ENCODE assay signal across 1 cellular context in the genomic region with DNA sequence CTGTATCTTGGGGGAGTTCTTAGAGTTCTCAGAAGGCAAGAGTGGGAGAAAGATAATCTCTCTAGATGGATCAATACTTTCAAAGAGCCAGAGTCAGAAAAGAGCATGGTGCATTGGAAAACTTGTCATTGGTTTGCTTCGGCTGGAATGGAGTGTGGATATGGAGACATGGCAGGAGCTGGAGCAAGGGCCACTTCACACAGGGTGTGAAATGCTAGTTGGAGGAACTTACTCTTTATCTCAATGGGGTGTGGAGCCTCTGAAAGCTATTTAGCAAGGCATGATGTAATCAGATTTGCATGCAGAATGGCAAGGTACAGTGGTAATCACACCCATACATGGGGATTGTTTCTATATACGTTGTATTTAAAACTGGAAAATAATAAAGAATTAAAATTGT.
TF ChIP-seq lines count a peak whose summit lies in the region.

No MANE protein-coding gene starts in this region.

TF ChIP-seq in H1, 55 proteins besides CTCF, POLR2A, EP300 and RAD21:
- TF ChIP-seq GABPA (IDR thresholded peaks at IDR 0.05; ENCODE audit: borderline replicate concordance, insufficient read depth, low read length) (no peak), CBX8 (IDR thresholded peaks at IDR 0.05; ENCODE audit: borderline replicate concordance, low read depth, low read length) (no peak), ATF2 (IDR thresholded peaks at IDR 0.05; ENCODE audit: low read length) (no peak), ASH2L (IDR thresholded peaks at IDR 0.05; ENCODE audit: low read length) (no peak), BRCA1 (IDR thresholded peaks at IDR 0.05; ENCODE audit: low read depth, low read length) (no peak), POLR2AphosphoS5 (IDR thresholded peaks at IDR 0.05; ENCODE audit: low read depth, low read length) (no peak), SP2 (IDR thresholded peaks at IDR 0.05; ENCODE audit: low read length) (no peak), ZNF274 (IDR thresholded peaks at IDR 0.05; ENCODE audit: borderline replicate concordance, extremely low read depth, low read length) (no peak), HDAC6 (IDR thresholded peaks at IDR 0.05; ENCODE audit: low read depth, low read length) (no peak), KDM4A (IDR thresholded peaks at IDR 0.05; ENCODE audit: low read depth, low read length, severe bottlenecking) (no peak), GTF2F1 (IDR thresholded peaks at IDR 0.05; ENCODE audit: borderline replicate concordance, low read depth, low read length) (no peak)
